20 cellular contexts compared by ENCODE assay signal in genomic region chr15:65404196-65404872, GRCh38. TPM values are rescaled to one million over a fixed set of nuclear protein-coding genes. Genes with fewer than 3 reads are reported as not detected.
DNase-seq lines count a peak whose midpoint lies in the region; ATAC-seq and TF ChIP-seq lines count a peak whose summit lies in the region.
"Had no signal": no experiment of that assay in that cellular context is flagged by ENCODE, and none has a peak within 500 bp of the region (broad histone marks: within the 10 kb centered on the region; RNA-seq: fewer than 3 reads in every experiment).

No MANE protein-coding gene starts in this region.

- no peak overlapping the region for H3K9ac ChIP-seq in H9 (ENCODE audit: extremely low read depth, insufficient read length, low read length)
- H3K9ac ChIP-seq in mesendoderm (ENCODE audit: low read length): peak overlapping the region; percentile 14
- no peak overlapping the region for H3K9ac ChIP-seq in mammary epithelial cell (ENCODE audit: insufficient read depth, low read length)
- no peak overlapping the region for H3K9ac ChIP-seq in SK-N-SH
- H3K9ac ChIP-seq: BLaER1 treated with 17β-estradiol and CSF1 and Interleukin-3, amounts not matched to agents 10 nM and 100 nM had no signal

- no peak overlapping the region for H3K4me3 ChIP-seq in mesendoderm (ENCODE audit: low read length)
- no peak overlapping the region for H3K4me3 ChIP-seq in osteoblast (ENCODE audit: insufficient read depth, low read length)
- H3K4me3 ChIP-seq in mammary epithelial cell (replicated peaks in 1 of 3; ENCODE audit: insufficient read depth in 1 of 3, low read depth in 2 of 3, low read length in 3 of 3): no peak overlapping the region
- no peak overlapping the region for H3K4me3 ChIP-seq in SK-N-SH (ENCODE audit: low read depth in 2 of 2, low read length in 1 of 2)
- H3K4me3 ChIP-seq: BLaER1 treated with 17β-estradiol and CSF1 and Interleukin-3, amounts not matched to agents 10 nM and 100 nM had no signal

- WGBS in H9 (ENCODE audit: extremely low coverage, insufficient read length, low lambda C conversion rate): no CpG with 5 or more reads among the region's 6 CpGs
- no CpG with 5 or more reads among the region's 6 CpGs for WGBS in mesendoderm (ENCODE audit: extremely low coverage, insufficient coverage, low lambda C conversion rate)
- 86% methylated on average over 5 of the region's 6 CpGs for WGBS in mammary epithelial cell (ENCODE audit: low coverage, missing lambda C conversion rate)
- 80% methylated on average over 6 of the region's 6 CpGs for WGBS in SK-N-SH (ENCODE audit: low lambda C conversion rate)

- H3K27me3 Mint-ChIP-seq in H9 (ENCODE audit: low read depth) (no peaks in the 10 kb centered on the region; the same call in 1 of the 2 replicates), chondrocyte (ENCODE audit: low read depth) (no peaks in the 10 kb centered on the region)

- H4K5ac ChIP-seq in H9 (ENCODE audit: insufficient read length, low read depth, low read length) (no peak overlapping the region), mesendoderm (ENCODE audit: low read length) (no peak overlapping the region)

- H3K4ac ChIP-seq in H9 (ENCODE audit: low read depth, low read length) (no peak overlapping the region), mesendoderm (ENCODE audit: low read depth, low read length) (no peak overlapping the region)

- H3K4me2 ChIP-seq in H9 (ENCODE audit: insufficient read depth, insufficient read length, low read length) (no peak overlapping the region), mesendoderm (ENCODE audit: low read length) (no peak overlapping the region), osteoblast (ENCODE audit: insufficient read depth, low read length) (no peak overlapping the region), mammary epithelial cell (ENCODE audit: insufficient read depth, low read depth, low read length) (no peak overlapping the region), SK-N-SH (no peak overlapping the region)

- no TSS peak for BruUV-seq in mammary epithelial cell (replicated peaks; lab: Mats Ljungman, UMichigan)

- no peaks in the 10 kb centered on the region for H4K20me1 ChIP-seq in H9 (ENCODE audit: control insufficient read depth, insufficient read depth, insufficient read length)
- H4K20me1 ChIP-seq in osteoblast (ENCODE audit: insufficient read depth, low read length): no peaks in the 10 kb centered on the region
- H4K20me1 ChIP-seq in mammary epithelial cell (ENCODE audit: insufficient read depth, low read length): no peaks in the 10 kb centered on the region
- no peaks in the 10 kb centered on the region for H4K20me1 ChIP-seq in SK-N-SH (ENCODE audit: insufficient read depth)

- H3K36me3 ChIP-seq in mesendoderm (ENCODE audit: control insufficient read depth, insufficient read depth, low read length) (no peaks in the 10 kb centered on the region), osteoblast (ENCODE audit: insufficient read depth, low read length) (no peaks in the 10 kb centered on the region), mammary epithelial cell (ENCODE audit: insufficient read depth, low read length) (no peaks in the 10 kb centered on the region), SK-N-SH (replicated peaks in 1 of 2; ENCODE audit: control insufficient read depth in 1 of 2, insufficient read depth in 2 of 2, low read length in 1 of 2) (no peaks in the 10 kb centered on the region)
- H3K36me3 ChIP-seq: BLaER1 treated with 17β-estradiol and CSF1 and Interleukin-3, amounts not matched to agents 10 nM and 100 nM had no signal

- TF ChIP-seq CTCF in H9 (conservative IDR thresholded peaks at IDR 0.05) (no peak), chondrocyte (IDR thresholded peaks at IDR 0.05) (no peak), osteoblast (IDR thresholded peaks at IDR 0.05; ENCODE audit: extremely low read depth, low read depth, low read length) (no peak), mammary epithelial cell (conservative IDR thresholded peaks at IDR 0.05 in 1 of 2, IDR thresholded peaks at IDR 0.05 in 1 of 2; ENCODE audit: extremely low read depth in 1 of 2, insufficient read depth in 1 of 2, low read depth in 1 of 2, low read length in 2 of 2) (no peak), SK-N-SH (IDR thresholded peaks at IDR 0.05) (no peak)

- no peak overlapping the region for H2AK5ac ChIP-seq in H9 (ENCODE audit: insufficient read length, low read length)
- H2AK5ac ChIP-seq in mesendoderm (ENCODE audit: low read length): no peak overlapping the region

- no peak overlapping the region for H3K4me3 Mint-ChIP-seq in H9
- H3K4me3 Mint-ChIP-seq in chondrocyte (ENCODE audit: unreplicated experiment): no peak overlapping the region

- H3K27me3 ChIP-seq in H9 (ENCODE audit: insufficient read depth, low read length) (no peaks in the 10 kb centered on the region), mesendoderm (ENCODE audit: insufficient read depth, low read length, poor library complexity) (no peaks in the 10 kb centered on the region), osteoblast (ENCODE audit: insufficient read depth, low read length) (no peaks in the 10 kb centered on the region), mammary epithelial cell (ENCODE audit: insufficient read depth, low read length) (peaks cover 3% of the 10 kb centered on the region), SK-N-SH (ENCODE audit: insufficient read depth) (no peaks in the 10 kb centered on the region; the same call in 1 of the 2 replicates)
- H3K27me3 ChIP-seq: BLaER1 treated with 17β-estradiol and CSF1 and Interleukin-3, amounts not matched to agents 10 nM and 100 nM had no signal

- no peaks in the 10 kb centered on the region; the same call in 1 of the 2 replicates for H3K79me2 ChIP-seq in H9 (ENCODE audit: insufficient read depth, low read length)
- no peaks in the 10 kb centered on the region for H3K79me2 ChIP-seq in mesendoderm (ENCODE audit: control insufficient read depth, insufficient read depth, low read length)
- no peaks in the 10 kb centered on the region for H3K79me2 ChIP-seq in osteoblast (ENCODE audit: insufficient read depth, low read length)
- no peaks in the 10 kb centered on the region for H3K79me2 ChIP-seq in mammary epithelial cell (ENCODE audit: insufficient read depth, low read length)
- no peaks in the 10 kb centered on the region for H3K79me2 ChIP-seq in SK-N-SH (ENCODE audit: insufficient read depth)

- POLR2A ChIA-PET in SK-N-SH (lab: Yijun Ruan, JAX): no interaction called here

- TF ChIP-seq EP300 in SK-N-SH (IDR thresholded peaks at IDR 0.05; ENCODE audit: borderline replicate concordance in 1 of 2, low read depth in 1 of 2, low read length in 1 of 2): no peak

- no peaks in the 10 kb centered on the region for H3K23me2 ChIP-seq in H9 (ENCODE audit: insufficient read length, low read depth, low read length, poor library complexity, severe bottlenecking)

- H2AFZ ChIP-seq in H9 (ENCODE audit: low read length) (no peak overlapping the region), osteoblast (ENCODE audit: low read length) (no peak overlapping the region), mammary epithelial cell (ENCODE audit: low read depth, low read length) (no peak overlapping the region), SK-N-SH (ENCODE audit: low read depth) (no peak overlapping the region)

- H3K56ac ChIP-seq in H9 (ENCODE audit: insufficient read length, low read depth, low read length) (no peak overlapping the region), mesendoderm (ENCODE audit: low read length) (peak overlapping the region; percentile 38)

- ATAC-seq in GM18520 (IDR thresholded peaks at IDR 0.05; ENCODE audit: unreplicated experiment): no peak
- ATAC-seq: HCT116, HepG2, PC-3 had no signal

- H3K9me3 Mint-ChIP-seq in H9: no peaks in the 10 kb centered on the region; a peak in 1 of 5 replicates
- no peaks in the 10 kb centered on the region for H3K9me3 Mint-ChIP-seq in chondrocyte (ENCODE audit: low read depth)

- dilution Hi-C loops in mammary epithelial cell (cut with HindIII; ENCODE audit: low sequenced_read_pairs): no loop called here

- H3K36me3 Mint-ChIP-seq in H9 (ENCODE audit: insufficient read depth in 1 of 3, low read depth in 3 of 3): peaks cover 12 to 16% (median 15%) of the 10 kb centered on the region in 3 experiments
- peaks cover 6% of the 10 kb centered on the region for H3K36me3 Mint-ChIP-seq in chondrocyte (ENCODE audit: low read depth)

- H3K9me3 ChIP-seq in H9 (ENCODE audit: control insufficient read depth, low read depth, low read length) (no peaks in the 10 kb centered on the region), osteoblast (ENCODE audit: low read depth, low read length) (no peaks in the 10 kb centered on the region), mammary epithelial cell (replicated peaks; ENCODE audit: insufficient read depth, low read length) (no peaks in the 10 kb centered on the region), SK-N-SH (no peaks in the 10 kb centered on the region)
- H3K9me3 ChIP-seq: BLaER1 treated with 17β-estradiol and CSF1 and Interleukin-3, amounts not matched to agents 10 nM and 100 nM had no signal

- H2BK120ac ChIP-seq in H9 (ENCODE audit: low read depth, low read length, poor library complexity, severe bottlenecking) (no peak overlapping the region), mesendoderm (ENCODE audit: low read depth, low read length) (no peak overlapping the region)

- in situ Hi-C loops in mammary epithelial cell (cut with MboI; ENCODE audit: low sequenced_read_pairs in 2 of 2): no loop called here

- CTCF ChIA-PET in mammary epithelial cell (lab: Charles Lee; ENCODE audit: low non-redundant PET): no interaction called here
- CTCF ChIA-PET in SK-N-SH (lab: Yijun Ruan, JAX): interaction anchor here (0.6 to 3.2 kb wide), 8 partner anchors 9 to 657 kb away, joined by 3 to 15 read pairs (median 3); no protein-coding TSS in a partner anchor

- H2BK12ac ChIP-seq in H9 (ENCODE audit: insufficient read length, low read depth, low read length): no peak overlapping the region

- H3K18ac ChIP-seq in H9 (ENCODE audit: insufficient read length, low read depth, low read length) (no peak overlapping the region), mesendoderm (ENCODE audit: low read length) (no peak overlapping the region)

- DNase-seq in H9: peak; percentile 72
- peak; percentile 51 for DNase-seq in chondrocyte (ENCODE audit: low spot score)
- DNase-seq in mesendoderm: peak; percentile 62
- peak; percentile 62 for DNase-seq in osteoblast (ENCODE audit: insufficient read length, low spot score, missing footprints)
- no peak for DNase-seq in mammary epithelial cell
- DNase-seq in SK-N-SH: no peak
- DNase-seq in activated CD8-positive, alpha-beta memory T cell treated with anti-CD3 and anti-CD28 coated beads, Interleukin-2, amount 50 U/mL, for 4 hours: no peak
- DNase-seq: KG1, NCI-H1105 treated with DMSO at 0.1 percent for 48 hours, NCI-H1694, NCI-H2081 treated with DMSO at 0.1 percent for 48 hours, NCI-H774, PC-3, RPMI8226, SHP77 treated with DMSO at 0.1 percent for 48 hours had no signal

- H3K9me2 ChIP-seq in SK-N-SH: no peaks in the 10 kb centered on the region

- no peak overlapping the region for H2BK20ac ChIP-seq in H9 (ENCODE audit: low read depth, low read length, poor library complexity, severe bottlenecking)

- no peak overlapping the region for H3K27ac ChIP-seq in H9 (ENCODE audit: insufficient read length, low read depth, low read length)
- no peak overlapping the region for H3K27ac ChIP-seq in mesendoderm (ENCODE audit: low read depth, low read length)
- H3K27ac ChIP-seq in osteoblast (ENCODE audit: low read depth, low read length): no peak overlapping the region
- H3K27ac ChIP-seq in mammary epithelial cell (ENCODE audit: insufficient read depth, low read depth, low read length): no peak overlapping the region
- no peak overlapping the region for H3K27ac ChIP-seq in SK-N-SH (ENCODE audit: low read depth in 2 of 2, low read length in 1 of 2)
- H3K27ac ChIP-seq: BLaER1 treated with 17β-estradiol and CSF1 and Interleukin-3, amounts not matched to agents 10 nM and 100 nM had no signal

- H4K91ac ChIP-seq in H9 (ENCODE audit: insufficient read length, low read depth, low read length): no peak overlapping the region

- H3K4me1 ChIP-seq in H9 (ENCODE audit: insufficient read depth, low read length): peaks cover 3% of the 10 kb centered on the region; the same call in 1 of the 2 replicates
- H3K4me1 ChIP-seq in mesendoderm (ENCODE audit: control insufficient read depth, low read depth, low read length): peaks cover 7% of the 10 kb centered on the region
- H3K4me1 ChIP-seq in osteoblast (ENCODE audit: insufficient read depth, low read length): peaks cover 13% of the 10 kb centered on the region
- H3K4me1 ChIP-seq in mammary epithelial cell (ENCODE audit: insufficient read depth, low read length): peaks cover 4% of the 10 kb centered on the region
- peaks cover 8 to 12% of the 10 kb centered on the region in 2 experiments; a peak in 2 of 4 replicates for H3K4me1 ChIP-seq in SK-N-SH (ENCODE audit: control insufficient read depth in 1 of 2, insufficient read depth in 2 of 2, low read depth in 1 of 2, low read length in 1 of 2)

- H4K8ac ChIP-seq in H9 (replicated peaks; ENCODE audit: insufficient read length, low read depth, low read length) (no peak overlapping the region), mesendoderm (ENCODE audit: low read depth, low read length) (no peak overlapping the region)

- H2BK15ac ChIP-seq in H9 (ENCODE audit: low read depth, low read length) (no peak overlapping the region), mesendoderm (replicated peaks; ENCODE audit: low read depth) (no peak overlapping the region)

- intact Hi-C loops in mammary epithelial cell (cut with micrococcal nuclease): loop anchor here (10.0 kb wide), 1 partner anchor 450 kb away; no protein-coding TSS in a partner anchor

- H3K14ac ChIP-seq in H9 (ENCODE audit: insufficient read depth, low read length): no peak overlapping the region

- H3K79me1 ChIP-seq in H9 (ENCODE audit: insufficient read depth, low read depth, low read length, poor library complexity, severe bottlenecking): no peaks in the 10 kb centered on the region
- no peaks in the 10 kb centered on the region for H3K79me1 ChIP-seq in mesendoderm (ENCODE audit: low read length)

- H2BK5ac ChIP-seq in H9 (ENCODE audit: insufficient read length, low read length) (no peak overlapping the region), mesendoderm (ENCODE audit: low read length) (no peak overlapping the region)

- no peak overlapping the region for H3T11ph ChIP-seq in H9 (ENCODE audit: low read length)

- TF ChIP-seq RAD21 in SK-N-SH (IDR thresholded peaks at IDR 0.05; ENCODE audit: low read length): no peak

- H3K23ac ChIP-seq in H9 (ENCODE audit: insufficient read length, low read depth, low read length) (no peak overlapping the region), mesendoderm (ENCODE audit: low read length) (no peak overlapping the region)

- peaks cover 6% of the 10 kb centered on the region for H3F3A ChIP-seq in SK-N-SH (replicated peaks; ENCODE audit: insufficient read depth)

- H3K4me1 Mint-ChIP-seq in H9: peaks cover 33 to 45% of the 10 kb centered on the region in 2 experiments
- peaks cover 41% of the 10 kb centered on the region for H3K4me1 Mint-ChIP-seq in chondrocyte (ENCODE audit: low read depth)

- H3K27ac Mint-ChIP-seq in H9: peak overlapping the region; percentile 59 to 84 (median 72); a peak in 3 of 7 replicates
- H3K27ac Mint-ChIP-seq in chondrocyte (ENCODE audit: unreplicated experiment): no peak overlapping the region

RNA-seq across cellular contexts. Expression of gene IGDCC4, which starts 18.4 kb away (rescaled TPM):
- 19.8 and 21.7 TPM in 2 replicates for total RNA-seq in H9 (2021)
- total RNA-seq in chondrocyte: 41.4 to 48.6 TPM (median 47.2 TPM) in 3 replicates
- polyA plus RNA-seq in mesendoderm (2013, experiment 1 of 2): 1.7 TPM
- 1.8 TPM for polyA plus RNA-seq in mesendoderm (2013, experiment 2 of 2)
- total RNA-seq in osteoblast: 3.6 and 6.2 TPM in 2 replicates
- total RNA-seq in mammary epithelial cell: 1 to 10 TPM in 1 of 2 donors, under 1 TPM in 1; 0.09 to 1.3 TPM
- polyA plus RNA-seq in mammary epithelial cell: 0.05 TPM
- polyA minus RNA-seq in mammary epithelial cell: not detected
- 0.15 and 0.21 TPM in 2 replicates for polyA plus RNA-seq in SK-N-SH (2012; rRNA removed)
- 0.13 and 0.24 TPM in 2 replicates for polyA plus RNA-seq in SK-N-SH (2012; cell fraction: cytosol; rRNA removed)
- polyA plus RNA-seq in SK-N-SH (2012; cell fraction: nucleus; rRNA removed): 0.94 and 1.0 TPM in 2 replicates

RNA-seq across cellular contexts. Expression of gene IGDCC3, which starts 26.5 kb away (rescaled TPM):
- total RNA-seq in H9 (2021) (17.9 and 18.9 TPM in 2 replicates), chondrocyte (0.13 to 0.31 TPM (median 0.27 TPM) in 3 replicates), osteoblast (0.29 TPM in 1 of 2 replicates, not detected in the other), mammary epithelial cell (not detected)
- polyA plus RNA-seq in mesendoderm (2013, experiment 1 of 2): 44.0 TPM
- polyA plus RNA-seq in mesendoderm (2013, experiment 2 of 2): 43.7 TPM
- polyA plus RNA-seq in mammary epithelial cell (not detected), SK-N-SH (2012; rRNA removed) (0.37 and 0.43 TPM in 2 replicates)
- polyA minus RNA-seq in mammary epithelial cell: not detected
- 0.22 and 0.23 TPM in 2 replicates for polyA plus RNA-seq in SK-N-SH (2012; cell fraction: cytosol; rRNA removed)
- 1.2 TPM in 2 replicates for polyA plus RNA-seq in SK-N-SH (2012; cell fraction: nucleus; rRNA removed)
- total RNA-seq: NCI-H460, PC-3 had no signal

Comparison
In these comparisons a context has a peak if more than half of its experiments do, and no peak if none do; other contexts are left out.
1. DNase-seq: peak in H9 (single experiment), chondrocyte (single experiment), mesendoderm (single experiment) and osteoblast (single experiment); none in mammary epithelial cell (single experiment), SK-N-SH (single experiment) and activated CD8-positive, alpha-beta memory T cell treated with anti-CD3 and anti-CD28 coated beads, Interleukin-2, amount 50 U/mL, for 4 hours (single experiment).
2. RNA of gene IGDCC3, which starts 26.5 kb away (total RNA-seq): 17.9 to 18.9 TPM in H9; 0.13 to 0.31 TPM in chondrocyte, 0.29 TPM in osteoblast and not detected in mammary epithelial cell; every median in the first group is over 10 times any median in the second.